In the genomic region with DNA sequence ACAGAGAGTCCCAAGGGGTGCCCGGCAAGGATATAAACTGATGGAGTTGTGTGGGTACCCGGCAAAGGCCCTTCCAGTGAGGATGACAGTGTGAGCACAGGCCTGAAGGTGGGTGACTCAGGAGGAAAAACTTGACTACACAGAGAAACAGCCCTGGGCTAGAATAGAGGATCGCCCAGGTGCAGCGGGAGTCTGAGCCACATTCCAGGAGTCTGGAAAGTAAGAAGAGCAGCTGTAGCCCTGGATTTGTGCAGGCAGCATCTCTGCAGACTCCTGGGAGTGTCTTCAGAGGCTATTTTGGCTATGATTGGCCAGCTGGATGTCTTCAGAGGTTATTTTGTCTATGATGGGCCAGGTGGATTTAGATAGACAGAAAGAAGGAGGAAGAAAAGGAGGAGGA, we compare ENCODE assay signal across 32 cellular contexts.
"Had no signal": no experiment of that assay in that cellular context is flagged by ENCODE, and none has a peak within 500 bp of the region (broad histone marks: within the 10 kb centered on the region; RNA-seq: fewer than 3 reads in every experiment).

No MANE protein-coding gene starts in this region.

- H3K4me3 ChIP-seq: adrenal gland, ascending aorta, body of pancreas, breast epithelium, cardiac muscle cell had no signal

- H3K36me3 ChIP-seq: adrenal gland, ascending aorta, brain microvascular endothelial cell, breast epithelium, cardiac muscle cell had no signal

- H3K9me3 ChIP-seq: adrenal gland, ascending aorta, body of pancreas, breast epithelium had no signal

- DNase-seq: activated effector memory CD4-positive, alpha-beta T cell treated with anti-CD3 and anti-CD28 coated beads, Interleukin-2, amount 50 U/mL, for 16 hours; activated effector memory CD4-positive, alpha-beta T cell treated with Interleukin-2 at 50 U/mL for 16 hours; activated gamma-delta T cell; activated gamma-delta T cell treated with Interleukin-2 at 50 U/mL for 16 hours; activated naive CD4-positive, alpha-beta T cell; activated naive CD4-positive, alpha-beta T cell treated with anti-CD3 and anti-CD28 coated beads for 36 hours; activated naive CD4-positive, alpha-beta T cell treated with anti-CD3 and anti-CD28 coated beads, Interleukin-2, amount 10 ng/mL, durations not matched to agents 7 days and 5 days; activated naive CD4-positive, alpha-beta T cell treated with anti-CD3 and anti-CD28 coated beads, Interleukin-2, amount 50 U/mL, for 16 hours; activated naive CD4-positive, alpha-beta T cell treated with Interleukin-2 at 50 U/mL for 16 hours; activated naive CD8-positive, alpha-beta T cell treated with anti-CD3 and anti-CD28 coated beads for 36 hours; activated naive CD8-positive, alpha-beta T cell treated with anti-CD3 and anti-CD28 coated beads, Interleukin-2, amount 10 ng/mL, durations not matched to agents 7 days and 5 days; activated naive CD8-positive, alpha-beta T cell treated with anti-CD3 and anti-CD28 coated beads, Interleukin-2, amount 50 U/mL, for 24 hours; activated T-cell treated with anti-CD3 and anti-CD28 coated beads, Interleukin-2, amount 50 U/mL, for 1 hour; activated T-cell treated with anti-CD3 and anti-CD28 coated beads, Interleukin-2, amount 50 U/mL, for 24 hours; activated T-cell treated with anti-CD3 and anti-CD28 coated beads, Interleukin-2, amount 50 U/mL, for 4 hours; activated T-cell treated with anti-CD3 and anti-CD28 coated beads, Interleukin-2, amount 50 U/mL, for 48 hours; activated T-cell treated with anti-CD3 and anti-CD28 coated beads, Interleukin-2, amount 50 U/mL, for 72 hours; adrenal gland; amniotic stem cell; amygdala; anterior cingulate cortex; aorta; body of pancreas; brain microvascular endothelial cell; caudate nucleus; central memory CD4-positive, alpha-beta T cell; cerebellar nuclear complex had no signal

- H3K27me3 ChIP-seq: adrenal gland, ascending aorta, body of pancreas, brain microvascular endothelial cell, breast epithelium had no signal

- H3K27ac ChIP-seq: adrenal gland, ascending aorta, body of pancreas, brain microvascular endothelial cell, breast epithelium, cardiac muscle cell had no signal

- ATAC-seq: activated naive CD4-positive, alpha-beta T cell treated with anti-CD3 and anti-CD28 coated beads, Interleukin-2, amount 50 U/mL, for 72 hours; activated naive CD8-positive, alpha-beta T cell treated with anti-CD3 and anti-CD28 coated beads, Interleukin-2, amount 50 U/mL, for 24 hours; activated T-cell treated with anti-CD3 and anti-CD28 coated beads, Interleukin-2, amount 50 U/mL, for 4 hours; activated T-cell treated with anti-CD3 and anti-CD28 coated beads, Interleukin-2, amount 50 U/mL, for 72 hours; activated T-helper 17 cell treated with anti-CD3 and anti-CD28 coated beads, Interleukin-2, amount 50 U/mL, for 72 hours; body of pancreas had no signal

- H3K4me1 ChIP-seq: adrenal gland, ascending aorta, body of pancreas, breast epithelium had no signal
